ENCODE assay signal across 24 cellular contexts in the genomic region with DNA sequence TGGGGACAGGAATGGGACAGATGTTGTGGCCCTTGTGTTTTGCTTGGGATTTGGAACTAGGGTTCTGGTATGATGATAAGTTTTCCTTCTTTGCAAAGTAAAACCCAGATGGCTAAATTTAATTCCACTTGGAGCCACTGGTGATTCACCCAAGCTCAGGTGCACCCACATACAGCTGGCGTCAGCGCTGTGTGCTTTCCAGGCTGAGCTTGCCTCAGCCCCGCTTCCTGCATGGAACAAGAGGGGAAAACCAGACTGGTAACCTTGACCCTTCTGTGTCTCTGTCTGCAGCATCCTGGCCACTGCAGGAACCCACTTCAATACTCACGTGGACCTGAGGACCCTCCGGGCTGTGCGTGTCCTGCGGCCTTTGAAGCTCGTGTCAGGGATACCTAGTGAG.
"Had no signal": no experiment of that assay in that cellular context is flagged by ENCODE, and none has a peak within 500 bp of the region (broad histone marks: within the 10 kb centered on the region; RNA-seq: fewer than 3 reads in every experiment).

No MANE protein-coding gene starts in this region.

- H3K4me2 ChIP-seq: KMS-11 had no signal

- H3K27me3 ChIP-seq: ascending aorta, SJCRH30 had no signal

- ATAC-seq: activated CD8-positive, alpha-beta T cell treated with anti-CD3 and anti-CD28 coated beads for 36 hours; Panc1 had no signal

- H3K4me3 ChIP-seq: ascending aorta, SJCRH30, SK-N-MC had no signal

- DNase-seq: activated CD4-positive, alpha-beta T cell treated with anti-CD3 and anti-CD28 coated beads, Interleukin-2, amount 10 ng/mL, durations not matched to agents 24 days and 14 days; activated CD4-positive, alpha-beta T cell treated with anti-CD3 and anti-CD28 coated beads, Interleukin-2, amount 50 U/mL, for 4 hours; activated CD4-positive, CD25-positive, alpha-beta regulatory T cell; activated CD8-positive, alpha-beta T cell treated with anti-CD3 and anti-CD28 coated beads for 36 hours; activated gamma-delta T cell; activated naive CD4-positive, alpha-beta T cell treated with Interleukin-2 at 50 U/mL for 16 hours; activated naive CD8-positive, alpha-beta T cell treated with anti-CD3 and anti-CD28 coated beads, Interleukin-2, amount 10 ng/mL, durations not matched to agents 7 days and 5 days; activated T-cell treated with anti-CD3 and anti-CD28 coated beads, Interleukin-2, amount 50 U/mL, for 24 hours; MM.1S; MV-4-11; NCI-H1092; NCI-H1436 treated with DMSO at 0.1 percent for 48 hours; NCI-H1694 treated with DMSO at 0.1 percent for 48 hours; NCI-H2029; NCI-H345; NCI-H524 treated with DMSO at 0.1 percent for 48 hours; SHP77; SJCRH30; T1000; WERI-Rb-1 had no signal

- H3K9me3 ChIP-seq: ascending aorta, SJCRH30 had no signal

- H3K4me1 ChIP-seq: ascending aorta, SJCRH30 had no signal

- H3K27ac ChIP-seq: ascending aorta, KMS-11, SJCRH30, SK-N-MC, WERI-Rb-1 had no signal

- H3K36me3 ChIP-seq: ascending aorta, SJCRH30, WERI-Rb-1 had no signal

- H3K9ac ChIP-seq: KMS-11 had no signal
